In genomic region chr2:214019229-214019972, GRCh38 we compare ENCODE assay signal across 9 cellular contexts.
A peak's percentile ranks its signal among the peaks of the same experiment; 100 is the strongest.
DNase-seq lines count a peak whose midpoint lies in the region; ATAC-seq and TF ChIP-seq lines count a peak whose summit lies in the region.
"Had no signal": no experiment of that assay in that cellular context is flagged by ENCODE, and none has a peak within 500 bp of the region (broad histone marks: within the 10 kb centered on the region; RNA-seq: fewer than 3 reads in every experiment).

No MANE protein-coding gene starts in this region.

- no peak overlapping the region for H3K27ac Mint-ChIP-seq in natural killer cell treated with Interleukin-12 subunit alpha and Interleukin-12 subunit beta and Interleukin-15 and Interleukin-18, amount 100 ng/mL, for 72 hours
- H3K27ac Mint-ChIP-seq: activated naive CD4-positive, alpha-beta T cell treated with anti-CD3 and anti-CD28 coated beads, Interleukin-2, amount 10 ng/mL, durations not matched to agents 7 days and 5 days had no signal

- H3K4me1 ChIP-seq in Peyer's patch: no peaks in the 10 kb centered on the region

- no peaks in the 10 kb centered on the region for H3K27me3 Mint-ChIP-seq in natural killer cell treated with Interleukin-12 subunit alpha and Interleukin-12 subunit beta and Interleukin-15 and Interleukin-18, amount 100 ng/mL, for 72 hours
- H3K27me3 Mint-ChIP-seq: activated naive CD4-positive, alpha-beta T cell treated with anti-CD3 and anti-CD28 coated beads, Interleukin-2, amount 10 ng/mL, durations not matched to agents 7 days and 5 days had no signal

- H3K36me3 Mint-ChIP-seq in natural killer cell treated with Interleukin-12 subunit alpha and Interleukin-12 subunit beta and Interleukin-15 and Interleukin-18, amount 100 ng/mL, for 72 hours: no peaks in the 10 kb centered on the region
- H3K36me3 Mint-ChIP-seq: activated naive CD4-positive, alpha-beta T cell treated with anti-CD3 and anti-CD28 coated beads, Interleukin-2, amount 10 ng/mL, durations not matched to agents 7 days and 5 days had no signal

- no peak overlapping the region for H3K4me3 Mint-ChIP-seq in natural killer cell treated with Interleukin-12 subunit alpha and Interleukin-12 subunit beta and Interleukin-15 and Interleukin-18, amount 100 ng/mL, for 72 hours
- H3K4me3 Mint-ChIP-seq: activated naive CD4-positive, alpha-beta T cell treated with anti-CD3 and anti-CD28 coated beads, Interleukin-2, amount 10 ng/mL, durations not matched to agents 7 days and 5 days had no signal

- peaks cover 4% of the 10 kb centered on the region for H3K9me3 Mint-ChIP-seq in natural killer cell treated with Interleukin-12 subunit alpha and Interleukin-12 subunit beta and Interleukin-15 and Interleukin-18, amount 100 ng/mL, for 72 hours
- H3K9me3 Mint-ChIP-seq: activated naive CD4-positive, alpha-beta T cell treated with anti-CD3 and anti-CD28 coated beads, Interleukin-2, amount 10 ng/mL, durations not matched to agents 7 days and 5 days had no signal

- DNase-seq in EL (peak; percentile 98), M059J (ENCODE audit: low read depth) (peak; percentile 99), epithelial cell of prostate (ENCODE audit: low read depth, low spot score) (peak; percentile 56), non-pigmented ciliary epithelial cell (ENCODE audit: low read depth) (peak; percentile 91), OCI-M1 (lab: John Stamatoyannopoulos, UW) (no peak), Peyer's patch (no peak)
- no peak for DNase-seq in natural killer cell treated with Interleukin-12 subunit alpha and Interleukin-12 subunit beta and Interleukin-15 and Interleukin-18, amount 100 ng/mL, for 72 hours (ENCODE audit: low spot score)
- DNase-seq: activated naive CD4-positive, alpha-beta T cell treated with anti-CD3 and anti-CD28 coated beads, Interleukin-2, amount 10 ng/mL, durations not matched to agents 7 days and 5 days had no signal

- H3K27me3 ChIP-seq in Peyer's patch: no peaks in the 10 kb centered on the region

- no peaks in the 10 kb centered on the region for H3K9me3 ChIP-seq in Peyer's patch

- no peaks in the 10 kb centered on the region for H3K36me3 ChIP-seq in Peyer's patch

- H3K27ac ChIP-seq in epithelial cell of prostate: peak overlapping the region; percentile 56
- H3K27ac ChIP-seq in Peyer's patch: no peak overlapping the region

- no peak overlapping the region for H3K4me3 ChIP-seq in Peyer's patch

- TF ChIP-seq CTCF in Peyer's patch (IDR thresholded peaks at IDR 0.05): no peak

- ATAC-seq in HG02678 (IDR thresholded peaks at IDR 0.05; ENCODE audit: unreplicated experiment): no peak
- no peak for ATAC-seq in natural killer cell treated with Interleukin-12 subunit alpha and Interleukin-12 subunit beta and Interleukin-15 and Interleukin-18, amount 100 ng/mL, for 72 hours

- no peaks in the 10 kb centered on the region for H3K4me1 Mint-ChIP-seq in natural killer cell treated with Interleukin-12 subunit alpha and Interleukin-12 subunit beta and Interleukin-15 and Interleukin-18, amount 100 ng/mL, for 72 hours (ENCODE audit: low read depth in 2 of 2)
- H3K4me1 Mint-ChIP-seq: activated naive CD4-positive, alpha-beta T cell treated with anti-CD3 and anti-CD28 coated beads, Interleukin-2, amount 10 ng/mL, durations not matched to agents 7 days and 5 days had no signal

- no peak for TF ChIP-seq POLR2A in Peyer's patch (IDR thresholded peaks at IDR 0.05)

Comparison
In these comparisons a context has a peak if more than half of its experiments do, and no peak if none do; other contexts are left out.
1. DNase-seq: peak in EL (single experiment), M059J (single experiment), epithelial cell of prostate (single experiment) and non-pigmented ciliary epithelial cell (single experiment); none in OCI-M1 (single experiment), natural killer cell treated with Interleukin-12 subunit alpha and Interleukin-12 subunit beta and Interleukin-15 and Interleukin-18, amount 100 ng/mL, for 72 hours (single experiment) and Peyer's patch (0 of 3).